Comparison of ENCODE assay signal across 14 cellular contexts in the genomic region with DNA sequence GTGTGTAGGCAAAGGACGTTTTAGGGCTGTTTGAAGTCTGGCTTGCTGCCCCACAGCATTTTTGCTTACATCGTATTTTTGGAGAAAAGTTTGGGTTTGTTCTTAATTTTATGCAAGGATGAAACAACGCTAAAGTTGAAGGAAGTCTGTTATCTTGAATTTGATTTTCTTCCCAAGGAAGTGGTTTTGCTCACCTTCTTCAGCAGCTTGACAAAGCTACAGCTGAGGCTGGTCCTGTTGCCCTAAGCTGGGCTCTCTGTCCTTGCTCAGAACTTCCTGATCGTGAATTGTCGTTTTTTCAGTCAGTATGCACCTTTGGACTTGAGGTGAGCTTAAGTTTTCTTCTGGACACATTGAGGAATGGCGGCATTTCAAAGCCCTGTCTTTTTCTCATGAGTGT.
DNase-seq lines count a peak whose midpoint lies in the region; ATAC-seq and TF ChIP-seq lines count a peak whose summit lies in the region.
"Had no signal": no experiment of that assay in that cellular context is flagged by ENCODE, and none has a peak within 500 bp of the region (broad histone marks: within the 10 kb centered on the region; RNA-seq: fewer than 3 reads in every experiment).

No MANE protein-coding gene starts in this region.

- DNase-seq in activated T-cell treated with anti-CD3 and anti-CD28 coated beads, Interleukin-2, amount 50 U/mL, for 4 hours, result no peak
- no peak for DNase-seq in activated T-cell treated with anti-CD3 and anti-CD28 coated beads, Interleukin-2, amount 50 U/mL, for 24 hours
- no peak for DNase-seq in GM23338 (ENCODE audit: low spot score)
- no peak for DNase-seq in T-cell
- DNase-seq in islet precursor cell, result peak; percentile 1
- no peak for DNase-seq in activated CD4-positive, alpha-beta memory T cell treated with anti-CD3 and anti-CD28 coated beads for 36 hours
- DNase-seq in head of caudate nucleus, result no peak
- DNase-seq in stimulated activated CD4-positive, alpha-beta T cell treated with anti-CD3 and anti-CD28 coated beads, Interleukin-15, amount 100 ng/mL, for 24 hours, result no peak
- DNase-seq: DMS79, EL, GOT3, H9 had no signal

- H3K9me2 ChIP-seq in GM23338 (ENCODE audit: insufficient read depth), result no peaks in the 10 kb centered on the region

- H3K4me2 ChIP-seq in GM23338, result no peak overlapping the region

- CTCF ChIA-PET in T-cell (lab: Charles Lee), result no interaction called here
- CTCF ChIA-PET in activated CD4-positive, alpha-beta memory T cell treated with anti-CD3 and anti-CD28 coated beads for 36 hours (lab: Charles Lee), result no interaction called here

- H3K27me3 Mint-ChIP-seq in activated T-cell treated with anti-CD3 and anti-CD28 coated beads, Interleukin-2, amount 50 U/mL, for 4 hours (ENCODE audit: low read depth), result peaks cover 4% of the 10 kb centered on the region
- peaks cover 11% of the 10 kb centered on the region for H3K27me3 Mint-ChIP-seq in activated T-cell treated with anti-CD3 and anti-CD28 coated beads, Interleukin-2, amount 50 U/mL, for 24 hours
- H3K27me3 Mint-ChIP-seq in GM23338 (ENCODE audit: insufficient read depth, low read depth, poor library complexity), result peaks cover 4% of the 10 kb centered on the region
- H3K27me3 Mint-ChIP-seq in T-cell, result peaks cover 9 to 15% of the 10 kb centered on the region in 2 donors
- H3K27me3 Mint-ChIP-seq in activated CD4-positive, alpha-beta memory T cell treated with anti-CD3 and anti-CD28 coated beads for 36 hours, result peaks cover 4% of the 10 kb centered on the region

- H4K20me1 ChIP-seq in GM23338 (replicated peaks; ENCODE audit: insufficient read depth), result no peaks in the 10 kb centered on the region

- intact Hi-C loops in activated CD4-positive, alpha-beta memory T cell treated with anti-CD3 and anti-CD28 coated beads for 36 hours (cut with micrococcal nuclease), result no loop called here
- intact Hi-C loops in head of caudate nucleus (cut with DNase I), result no loop called here

- no peaks in the 10 kb centered on the region; the same call in 1 of the 2 replicates for H3K4me1 ChIP-seq in GM23338 (ENCODE audit: insufficient read depth)

- peaks cover 18% of the 10 kb centered on the region for H3K4me1 Mint-ChIP-seq in activated T-cell treated with anti-CD3 and anti-CD28 coated beads, Interleukin-2, amount 50 U/mL, for 4 hours (ENCODE audit: low read depth)
- H3K4me1 Mint-ChIP-seq in activated T-cell treated with anti-CD3 and anti-CD28 coated beads, Interleukin-2, amount 50 U/mL, for 24 hours (ENCODE audit: low read depth), result peaks cover 12% of the 10 kb centered on the region
- H3K4me1 Mint-ChIP-seq in GM23338, result peaks cover 14% of the 10 kb centered on the region
- H3K4me1 Mint-ChIP-seq in T-cell, result peaks cover 21 to 23% (median 22%) of the 10 kb centered on the region in 3 donors
- H3K4me1 Mint-ChIP-seq in activated CD4-positive, alpha-beta memory T cell treated with anti-CD3 and anti-CD28 coated beads for 36 hours (ENCODE audit: low read depth), result peaks cover 20% of the 10 kb centered on the region

- H2AFZ ChIP-seq in GM23338, result peak overlapping the region; percentile 52; the same call in 1 of the 2 replicates

- H3K4me3 ChIP-seq in GM23338, result no peak overlapping the region

- H3K79me2 ChIP-seq in GM23338 (replicated peaks; ENCODE audit: insufficient read depth), result no peaks in the 10 kb centered on the region

- H3K9me3 Mint-ChIP-seq in activated T-cell treated with anti-CD3 and anti-CD28 coated beads, Interleukin-2, amount 50 U/mL, for 4 hours, result no peaks in the 10 kb centered on the region
- no peaks in the 10 kb centered on the region for H3K9me3 Mint-ChIP-seq in activated T-cell treated with anti-CD3 and anti-CD28 coated beads, Interleukin-2, amount 50 U/mL, for 24 hours
- H3K9me3 Mint-ChIP-seq in GM23338 (0 out of 3 replicates have a peak, but pooled peaks cover 2% of the 10 kb centered on the region), T-cell (no peaks in the 10 kb centered on the region)
- no peaks in the 10 kb centered on the region for H3K9me3 Mint-ChIP-seq in activated CD4-positive, alpha-beta memory T cell treated with anti-CD3 and anti-CD28 coated beads for 36 hours
- H3K9me3 Mint-ChIP-seq: H9 had no signal

- H3K4me3 Mint-ChIP-seq in activated T-cell treated with anti-CD3 and anti-CD28 coated beads, Interleukin-2, amount 50 U/mL, for 4 hours, result peak overlapping the region; percentile 33
- no peak overlapping the region for H3K4me3 Mint-ChIP-seq in activated T-cell treated with anti-CD3 and anti-CD28 coated beads, Interleukin-2, amount 50 U/mL, for 24 hours
- no peak overlapping the region for H3K4me3 Mint-ChIP-seq in GM23338
- H3K4me3 Mint-ChIP-seq in T-cell, result peak overlapping the region; percentile 28 to 60 (median 36)
- no peak overlapping the region for H3K4me3 Mint-ChIP-seq in activated CD4-positive, alpha-beta memory T cell treated with anti-CD3 and anti-CD28 coated beads for 36 hours
- H3K4me3 Mint-ChIP-seq: CD14-positive monocyte, H9 had no signal

- H3K27ac ChIP-seq in GM23338 (ENCODE audit: low read depth), result no peak overlapping the region
- H3K27ac ChIP-seq: 22Rv1 had no signal

- no peaks in the 10 kb centered on the region for H3K36me3 Mint-ChIP-seq in activated T-cell treated with anti-CD3 and anti-CD28 coated beads, Interleukin-2, amount 50 U/mL, for 4 hours (ENCODE audit: insufficient read depth)
- H3K36me3 Mint-ChIP-seq in activated T-cell treated with anti-CD3 and anti-CD28 coated beads, Interleukin-2, amount 50 U/mL, for 24 hours (ENCODE audit: low read depth), result no peaks in the 10 kb centered on the region
- H3K36me3 Mint-ChIP-seq in GM23338 (ENCODE audit: low read depth) (no peaks in the 10 kb centered on the region), T-cell (no peaks in the 10 kb centered on the region)
- H3K36me3 Mint-ChIP-seq in activated CD4-positive, alpha-beta memory T cell treated with anti-CD3 and anti-CD28 coated beads for 36 hours, result no peaks in the 10 kb centered on the region
- H3K36me3 Mint-ChIP-seq: CD14-positive monocyte had no signal

- POLR2A ChIA-PET in T-cell (lab: Charles Lee), result no interaction called here
- POLR2A ChIA-PET in activated CD4-positive, alpha-beta memory T cell treated with anti-CD3 and anti-CD28 coated beads for 36 hours (lab: Charles Lee), result no interaction called here

- TF ChIP-seq CTCF in GM23338 (conservative IDR thresholded peaks at IDR 0.05; ENCODE audit: low read depth in 2 of 2), result no peak

- H3K36me3 ChIP-seq in GM23338 (ENCODE audit: insufficient read depth), result no peaks in the 10 kb centered on the region

- no peak for ATAC-seq in activated T-cell treated with anti-CD3 and anti-CD28 coated beads, Interleukin-2, amount 50 U/mL, for 4 hours
- ATAC-seq in GM23338 (no peak), T-cell (replicated peaks in 1 of 4) (peak in 1 of 4 experiments; percentile 23)

- H3K27me3 ChIP-seq in GM23338 (ENCODE audit: insufficient read depth), result no peaks in the 10 kb centered on the region

- H3F3A ChIP-seq in GM23338 (replicated peaks; ENCODE audit: low read depth), result no peaks in the 10 kb centered on the region

- H3K27ac Mint-ChIP-seq in activated T-cell treated with anti-CD3 and anti-CD28 coated beads, Interleukin-2, amount 50 U/mL, for 24 hours, result no peak overlapping the region
- no peak overlapping the region for H3K27ac Mint-ChIP-seq in GM23338
- peak overlapping the region; percentile 46 to 55 for H3K27ac Mint-ChIP-seq in T-cell
- H3K27ac Mint-ChIP-seq in activated CD4-positive, alpha-beta memory T cell treated with anti-CD3 and anti-CD28 coated beads for 36 hours, result no peak overlapping the region
- H3K27ac Mint-ChIP-seq: CD14-positive monocyte, H9 had no signal

TF ChIP-seq in GM23338, 12 proteins besides CTCF, POLR2A, EP300 and RAD21 (continues in another document):
- TF ChIP-seq NANOG (IDR thresholded peaks at IDR 0.05; ENCODE audit: borderline replicate concordance) (no peak), EZH2 (IDR thresholded peaks at IDR 0.05; ENCODE audit: low read depth, unreplicated experiment) (no peak), STAT1 (IDR thresholded peaks at IDR 0.05; ENCODE audit: unreplicated experiment) (no peak), CREB1 (CRISPR knock-in tag; IDR thresholded peaks at IDR 0.05; ENCODE audit: low read depth) (no peak), JUNB (IDR thresholded peaks at IDR 0.05; ENCODE audit: unreplicated experiment) (no peak), ZNF114 (CRISPR knock-in tag; IDR thresholded peaks at IDR 0.05) (no peak), EZH2phosphoT487 (IDR thresholded peaks at IDR 0.05; ENCODE audit: unreplicated experiment) (no peak)
- TF ChIP-seq, protein P1, sequence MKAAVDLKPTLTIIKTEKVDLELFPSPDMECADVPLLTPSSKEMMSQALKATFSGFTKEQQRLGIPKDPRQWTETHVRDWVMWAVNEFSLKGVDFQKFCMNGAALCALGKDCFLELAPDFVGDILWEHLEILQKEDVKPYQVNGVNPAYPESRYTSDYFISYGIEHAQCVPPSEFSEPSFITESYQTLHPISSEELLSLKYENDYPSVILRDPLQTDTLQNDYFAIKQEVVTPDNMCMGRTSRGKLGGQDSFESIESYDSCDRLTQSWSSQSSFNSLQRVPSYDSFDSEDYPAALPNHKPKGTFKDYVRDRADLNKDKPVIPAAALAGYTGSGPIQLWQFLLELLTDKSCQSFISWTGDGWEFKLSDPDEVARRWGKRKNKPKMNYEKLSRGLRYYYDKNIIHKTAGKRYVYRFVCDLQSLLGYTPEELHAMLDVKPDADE (IDR thresholded peaks at IDR 0.05), result no peak

Comparison
In these comparisons a context has a peak if more than half of its experiments do, and no peak if none do; other contexts are left out.
1. H3K4me3 Mint-ChIP-seq: peak in activated T-cell treated with anti-CD3 and anti-CD28 coated beads, Interleukin-2, amount 50 U/mL, for 4 hours (single experiment) and T-cell (3 of 3); none in activated T-cell treated with anti-CD3 and anti-CD28 coated beads, Interleukin-2, amount 50 U/mL, for 24 hours (single experiment), GM23338 (single experiment) and activated CD4-positive, alpha-beta memory T cell treated with anti-CD3 and anti-CD28 coated beads for 36 hours (single experiment).
2. H3K27ac Mint-ChIP-seq: peak in T-cell (2 of 2); none in activated T-cell treated with anti-CD3 and anti-CD28 coated beads, Interleukin-2, amount 50 U/mL, for 24 hours (single experiment), GM23338 (single experiment) and activated CD4-positive, alpha-beta memory T cell treated with anti-CD3 and anti-CD28 coated beads for 36 hours (single experiment).